8 cellular contexts compared by ENCODE assay signal in genomic region chr12:120470150-120470817, GRCh38. TPM values are rescaled to one million over a fixed set of nuclear protein-coding genes. Genes with fewer than 3 reads are reported as not detected.
DNase-seq lines count a peak whose midpoint lies in the region; ATAC-seq, FAIRE-seq and TF ChIP-seq lines count a peak whose summit lies in the region.

No MANE protein-coding gene starts in this region.

- POLR2A ChIA-PET in Caco-2 (lab: Charles Lee) (interaction anchor here (0.7 kb wide), 1 partner anchor 59 kb away, joined by 3 read pairs; no protein-coding TSS in a partner anchor), Panc1 (lab: Charles Lee) (no interaction called here)

- H3K4me3 Mint-ChIP-seq in Caco-2 (ENCODE audit: unreplicated experiment): peak overlapping the region; percentile 85
- peak overlapping the region; percentile 96 for H3K4me3 Mint-ChIP-seq in GM23338
- peak overlapping the region; percentile 85 to 94 (median 90) for H3K4me3 Mint-ChIP-seq in naive B cell

- peak overlapping the region; percentile 62 for H3K9ac ChIP-seq in endocrine pancreas (ENCODE audit: control insufficient read depth, insufficient read depth, low read length)

- no peaks in the 10 kb centered on the region for H3K9me2 ChIP-seq in GM23338 (ENCODE audit: insufficient read depth)

- H3K27me3 ChIP-seq in Caco-2 (replicated peaks; ENCODE audit: control insufficient read depth, insufficient read depth, low read length): no peaks in the 10 kb centered on the region
- 0 out of 2 replicates have a peak, but pooled peaks cover under 1% of the 10 kb centered on the region for H3K27me3 ChIP-seq in GM23338 (ENCODE audit: insufficient read depth)
- H3K27me3 ChIP-seq in Panc1 (ENCODE audit: control insufficient read depth, insufficient read depth, low read length): no peaks in the 10 kb centered on the region
- H3K27me3 ChIP-seq in endocrine pancreas (ENCODE audit: control insufficient read depth, insufficient read depth, low read length): no peaks in the 10 kb centered on the region

- peak overlapping the region; percentile 88 for H3K4me2 ChIP-seq in GM23338

- H2AFZ ChIP-seq in GM23338: peak overlapping the region; percentile 99

- CTCF ChIA-PET in Caco-2 (lab: Charles Lee) (interaction anchor here (0.8 to 1.4 kb wide), 2 partner anchors 25 to 168 kb away, joined by 3 to 4 read pairs; partner anchors contain the start of gene SIRT4), Panc1 (lab: Charles Lee) (no interaction called here)

- H3K4me1 ChIP-seq in Caco-2: peaks cover 5% of the 10 kb centered on the region
- peaks cover 13% of the 10 kb centered on the region; the same call in 1 of the 2 replicates for H3K4me1 ChIP-seq in GM23338 (ENCODE audit: insufficient read depth)
- peaks cover 40% of the 10 kb centered on the region for H3K4me1 ChIP-seq in Panc1 (ENCODE audit: control insufficient read depth, insufficient read depth, low read length)
- no peaks in the 10 kb centered on the region for H3K4me1 ChIP-seq in endocrine pancreas (ENCODE audit: control insufficient read depth, insufficient read depth, low read length)

- H3K27ac Mint-ChIP-seq in Caco-2 (ENCODE audit: unreplicated experiment) (peak overlapping the region; percentile 79), GM23338 (no peak overlapping the region), naive B cell (peak overlapping the region in 3 of 6 donors; percentile 84 to 91 (median 88))

- peak overlapping the region; percentile 69 for H3K27ac ChIP-seq in GM23338 (ENCODE audit: low read depth)
- peak overlapping the region; percentile 90 for H3K27ac ChIP-seq in Panc1 (ENCODE audit: low read length)

- intact Hi-C loops in Caco-2 (cut with micrococcal nuclease; ENCODE audit: unreplicated experiment) (no loop called here), Panc1 (cut with micrococcal nuclease; ENCODE audit: unreplicated experiment) (no loop called here)

- peaks cover 13% of the 10 kb centered on the region for H3K4me1 Mint-ChIP-seq in Caco-2 (ENCODE audit: low read depth, unreplicated experiment)
- peaks cover 29% of the 10 kb centered on the region for H3K4me1 Mint-ChIP-seq in GM23338
- peaks cover 26 to 41% (median 39%) of the 10 kb centered on the region in 3 donors for H3K4me1 Mint-ChIP-seq in naive B cell

- H3K9me3 Mint-ChIP-seq in Caco-2 (ENCODE audit: unreplicated experiment) (no peaks in the 10 kb centered on the region), GM23338 (no peaks in the 10 kb centered on the region), naive B cell (no peaks in the 10 kb centered on the region)

- H3K27me3 Mint-ChIP-seq in Caco-2 (ENCODE audit: insufficient read depth, unreplicated experiment) (no peaks in the 10 kb centered on the region), GM23338 (ENCODE audit: insufficient read depth, low read depth, poor library complexity) (peaks cover 4% of the 10 kb centered on the region), naive B cell (no peaks in the 10 kb centered on the region)

- ATAC-seq in GM23338: peak; percentile 35
- peak; percentile 61 for ATAC-seq in Panc1
- no peak for ATAC-seq in naive B cell (ENCODE audit: low read depth in 2 of 2)
- no peak for ATAC-seq in GM18519 (IDR thresholded peaks at IDR 0.05; ENCODE audit: low FRiP score, unreplicated experiment)

- H3K36me3 Mint-ChIP-seq in Caco-2 (ENCODE audit: insufficient read depth, unreplicated experiment) (peaks cover 40% of the 10 kb centered on the region), GM23338 (ENCODE audit: low read depth) (peaks cover 30% of the 10 kb centered on the region), naive B cell (peaks cover 0 to 4% of the 10 kb centered on the region in 2 donors)

- H4K20me1 ChIP-seq in GM23338 (replicated peaks; ENCODE audit: insufficient read depth): peaks cover 28% of the 10 kb centered on the region

- FAIRE-seq in HTR-8/SVneo (lab: Jason Lieb, UNC): no peak

- H3K4me3 ChIP-seq in Caco-2 (ENCODE audit: low read depth, low read length) (peak overlapping the region; percentile 80), GM23338 (peak overlapping the region; percentile 77), Panc1 (ENCODE audit: low read depth in 2 of 2, low read length in 2 of 2) (peak overlapping the region; percentile 94 to 96), endocrine pancreas (ENCODE audit: control insufficient read depth, insufficient read depth, low read length) (no peak overlapping the region)

- H3K36me3 ChIP-seq in Caco-2 (ENCODE audit: control insufficient read depth, insufficient read depth, low read length) (no peaks in the 10 kb centered on the region), GM23338 (ENCODE audit: insufficient read depth) (peaks cover 8% of the 10 kb centered on the region), Panc1 (ENCODE audit: control insufficient read depth, insufficient read depth, low read length) (peaks cover 14% of the 10 kb centered on the region), endocrine pancreas (ENCODE audit: control insufficient read depth, insufficient read depth, low read length) (no peaks in the 10 kb centered on the region)

- BruUV-seq in Caco-2 (replicated peaks; lab: Mats Ljungman, UMichigan): TSS peak; percentile 32
- no TSS peak for BruUV-seq in Panc1 (replicated peaks; lab: Mats Ljungman, UMichigan)

- in situ Hi-C loops in Panc1 (cut with HindIII; ENCODE audit: low pct_unique_long_range_greater_than_20kb, low sequenced_read_pairs): no loop called here

- H3F3A ChIP-seq in GM23338 (replicated peaks; ENCODE audit: low read depth): peaks cover 22% of the 10 kb centered on the region

- peaks cover 38% of the 10 kb centered on the region for H3K79me2 ChIP-seq in GM23338 (replicated peaks; ENCODE audit: insufficient read depth)

- DNase-seq in Caco-2 (no peak), GM23338 (ENCODE audit: low spot score) (peak; percentile 48), Panc1 (ENCODE audit: low read depth, low spot score) (no peak), naive B cell (no peak), HTR-8/SVneo (ENCODE audit: insufficient read length, low spot score) (no peak)
- no peak for DNase-seq in stimulated activated CD4-positive, alpha-beta T cell treated with anti-CD3 and anti-CD28 coated beads, Interleukin-4, amount 100 ng/mL, for 1 hour

- TF ChIP-seq CTCF in Caco-2 (IDR thresholded peaks at IDR 0.05; ENCODE audit: insufficient read depth in 1 of 2, low read depth in 1 of 2, low read length in 1 of 2, severe bottlenecking in 1 of 2, unreplicated experiment in 1 of 2) (no peak), GM23338 (conservative IDR thresholded peaks at IDR 0.05; ENCODE audit: low read depth in 2 of 2) (no peak), Panc1 (IDR thresholded peaks at IDR 0.05) (no peak)

- H3K9me3 ChIP-seq in Caco-2 (no peaks in the 10 kb centered on the region), Panc1 (ENCODE audit: control insufficient read depth, insufficient read depth, low read depth, low read length) (no peaks in the 10 kb centered on the region), endocrine pancreas (ENCODE audit: control insufficient read depth, low read length) (no peaks in the 10 kb centered on the region)

TF ChIP-seq in GM23338, 12 proteins besides CTCF, POLR2A, EP300 and RAD21 (continues in another document):
- TF ChIP-seq EZH2 (IDR thresholded peaks at IDR 0.05; ENCODE audit: low read depth, unreplicated experiment) (no peak), NANOG (IDR thresholded peaks at IDR 0.05; ENCODE audit: borderline replicate concordance) (no peak), STAT1 (IDR thresholded peaks at IDR 0.05; ENCODE audit: unreplicated experiment) (no peak), EZH2phosphoT487 (IDR thresholded peaks at IDR 0.05; ENCODE audit: unreplicated experiment) (no peak), ZNF114 (CRISPR knock-in tag; IDR thresholded peaks at IDR 0.05) (no peak)

RNA-seq across cellular contexts. Expression of gene SRSF9, which starts 0.7 kb away (rescaled TPM):
- total RNA-seq in Caco-2 (2022) (240 and 244 TPM in 2 replicates), Panc1 (2021; ENCODE audit: unreplicated experiment) (269 TPM)
- total RNA-seq in GM23338 (2014; rRNA removed; shearing (Covaris generic)): 202 and 250 TPM in 2 replicates
- polyA plus RNA-seq in GM23338 (2016; fragmentation: Nextera tagmentation; extraction: Ambion mirVana) (436 and 481 TPM in 2 replicates), naive B cell (ENCODE audit: low read depth in 6 of 6) (100 to 1,000 TPM; 208 to 293 (median 218) TPM)
- 491 TPM for polyA plus RNA-seq in Panc1 (2012; ENCODE audit: insufficient read length)

RNA-seq across cellular contexts. Expression of gene GATC, which starts 24.0 kb away (rescaled TPM):
- total RNA-seq in Caco-2 (2022) (30.9 and 33.2 TPM in 2 replicates), Panc1 (2021; ENCODE audit: unreplicated experiment) (34.7 TPM)
- total RNA-seq in GM23338 (2014; rRNA removed; shearing (Covaris generic)): 16.7 and 18.5 TPM in 2 replicates
- polyA plus RNA-seq in GM23338 (2016; fragmentation: Nextera tagmentation; extraction: Ambion mirVana) (14.9 and 20.1 TPM in 2 replicates), naive B cell (ENCODE audit: low read depth in 6 of 6) (10 to 100 TPM in 5 of 6 donors, 1 to 10 TPM in 1; 9.7 to 16.3 (median 14.5) TPM)
- polyA plus RNA-seq in Panc1 (2012; ENCODE audit: insufficient read length): 10.4 TPM

RNA-seq across cellular contexts. Expression of gene TRIAP1, which starts 24.1 kb away (rescaled TPM):
- total RNA-seq in Caco-2 (2022) (34.5 and 36.7 TPM in 2 replicates), Panc1 (2021; ENCODE audit: unreplicated experiment) (23.9 TPM)
- 53.4 and 61.8 TPM in 2 replicates for total RNA-seq in GM23338 (2014; rRNA removed; shearing (Covaris generic))
- polyA plus RNA-seq in GM23338 (2016; fragmentation: Nextera tagmentation; extraction: Ambion mirVana) (94.0 and 94.2 TPM in 2 replicates), naive B cell (ENCODE audit: low read depth in 6 of 6) (10 to 100 TPM; 49.1 to 66.6 (median 58.4) TPM)
- 20.6 TPM for polyA plus RNA-seq in Panc1 (2012; ENCODE audit: insufficient read length)

RNA-seq across cellular contexts. Expression of gene DYNLL1, which starts 25.6 kb away (rescaled TPM):
- 323 and 324 TPM in 2 replicates for total RNA-seq in Caco-2 (2022)
- 310 and 313 TPM in 2 replicates for total RNA-seq in GM23338 (2014; rRNA removed; shearing (Covaris generic))
- polyA plus RNA-seq in GM23338 (2016; fragmentation: Nextera tagmentation; extraction: Ambion mirVana): 833 and 868 TPM in 2 replicates
- total RNA-seq in Panc1 (2021; ENCODE audit: unreplicated experiment): 482 TPM
- polyA plus RNA-seq in Panc1 (2012; ENCODE audit: insufficient read length): 526 TPM
- 100 to 1,000 TPM; 206 to 326 (median 268) TPM for polyA plus RNA-seq in naive B cell (ENCODE audit: low read depth in 6 of 6)

RNA-seq across cellular contexts. Expression of gene COX6A1, which starts 32.4 kb away (rescaled TPM):
- total RNA-seq in Caco-2 (2022): 474 and 492 TPM in 2 replicates
- 393 and 422 TPM in 2 replicates for total RNA-seq in GM23338 (2014; rRNA removed; shearing (Covaris generic))
- 1,484 and 1,643 TPM in 2 replicates for polyA plus RNA-seq in GM23338 (2016; fragmentation: Nextera tagmentation; extraction: Ambion mirVana)
- 557 TPM for total RNA-seq in Panc1 (2021; ENCODE audit: unreplicated experiment)
- 681 TPM for polyA plus RNA-seq in Panc1 (2012; ENCODE audit: insufficient read length)
- 1,000 to 10,000 TPM in 1 of 6 donors, 100 to 1,000 TPM in 5; 716 to 1,228 (median 856) TPM for polyA plus RNA-seq in naive B cell (ENCODE audit: low read depth in 6 of 6)

Comparison
In these comparisons a context has a peak if more than half of its experiments do, and no peak if none do; other contexts are left out.
1. ATAC-seq: peak in GM23338 (single experiment) and Panc1 (single experiment); none in naive B cell (0 of 2) and GM18519 (single experiment).
2. Peak in every context shown above with its lines, with median percentiles within 50 percentile points of each other: H3K4me3 Mint-ChIP-seq.